ENCODE assay signal across 8 cellular contexts in the genomic region with DNA sequence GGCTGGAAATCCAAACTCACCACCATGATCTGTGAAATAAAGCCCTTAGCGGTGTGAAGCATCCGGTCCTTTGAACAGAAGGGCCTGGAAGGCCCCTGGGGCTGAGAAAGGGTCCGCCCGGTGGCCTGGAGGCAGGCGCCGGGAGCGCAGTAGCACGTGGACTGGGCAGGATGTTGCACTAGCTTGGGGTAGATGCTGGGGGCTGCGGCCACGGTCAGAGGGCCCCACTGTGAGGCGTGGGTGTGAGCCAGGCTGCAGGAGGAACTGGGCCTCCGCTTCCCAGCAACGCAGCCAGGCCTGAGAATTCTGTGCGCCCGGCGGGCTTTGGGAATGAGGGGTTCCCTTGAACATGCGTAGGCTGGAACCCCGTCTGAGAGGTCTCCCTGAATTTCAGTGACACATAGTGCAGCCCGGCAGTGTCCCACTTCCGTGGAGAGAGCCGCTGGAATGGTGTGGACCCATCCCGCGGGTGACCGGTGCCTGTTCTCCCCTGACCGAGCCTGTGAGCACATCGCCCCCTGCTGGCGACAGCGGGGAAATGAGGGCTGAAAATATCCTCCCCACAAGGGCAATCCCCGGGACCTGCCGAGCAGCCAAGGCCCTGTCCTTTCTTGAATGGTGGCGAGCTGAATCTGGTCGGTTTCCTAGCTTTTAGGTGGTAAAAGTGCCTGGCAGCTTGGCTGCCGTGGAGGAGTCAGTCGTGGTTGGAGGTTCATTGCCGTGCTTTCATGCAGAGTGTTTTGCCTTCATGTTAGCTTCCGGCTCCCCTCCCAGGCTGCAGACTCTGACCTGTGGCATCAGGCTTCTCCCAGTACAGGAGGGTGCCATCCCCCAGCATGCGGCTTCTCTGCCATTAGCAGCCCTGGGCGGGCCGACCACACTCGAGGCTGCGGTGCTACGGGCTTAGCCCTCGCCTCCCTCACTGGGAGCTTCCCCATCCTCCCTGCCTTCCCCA. TPM values are rescaled to one million over a fixed set of nuclear protein-coding genes. Genes with fewer than 3 reads are reported as not detected.
A peak's percentile ranks its signal among the peaks of the same experiment; 100 is the strongest.
DNase-seq lines count a peak whose midpoint lies in the region; ATAC-seq, FAIRE-seq and TF ChIP-seq lines count a peak whose summit lies in the region.

No MANE protein-coding gene starts in this region.

- H3K27ac Mint-ChIP-seq in astrocyte (ENCODE audit: unreplicated experiment): peak overlapping the region; percentile 53

- H3K36me3 Mint-ChIP-seq in astrocyte (ENCODE audit: low read depth, unreplicated experiment): peaks cover 21% of the 10 kb centered on the region

- H3K27me3 ChIP-seq in astrocyte (ENCODE audit: insufficient read depth, low read length): no peaks in the 10 kb centered on the region
- H3K27me3 ChIP-seq in hepatocyte: no peaks in the 10 kb centered on the region
- H3K27me3 ChIP-seq in sigmoid colon: no peaks in the 10 kb centered on the region

- peaks cover 1% of the 10 kb centered on the region for H3K4me1 Mint-ChIP-seq in astrocyte (ENCODE audit: low read depth, unreplicated experiment)

- H3K9ac ChIP-seq in astrocyte (ENCODE audit: low read length): no peak overlapping the region

- H4K20me1 ChIP-seq in astrocyte (ENCODE audit: insufficient read depth, low read length) (no peaks in the 10 kb centered on the region), hepatocyte (ENCODE audit: insufficient read depth, poor library complexity, severe bottlenecking) (no peaks in the 10 kb centered on the region)

- TF ChIP-seq POLR2A in sigmoid colon (IDR thresholded peaks at IDR 0.05): no peak

- TF ChIP-seq EP300 in sigmoid colon (IDR thresholded peaks at IDR 0.05): no peak

- H2AFZ ChIP-seq in astrocyte (ENCODE audit: low read depth, low read length) (no peak overlapping the region), hepatocyte (no peak overlapping the region)

- 74% methylated on average over 43 of the region's 43 CpGs for WGBS in hepatocyte (ENCODE audit: low lambda C conversion rate, missing lambda C conversion rate)
- WGBS in sigmoid colon, 2 donors: 53 to 66% methylated on average over 43 of the region's 43 CpGs

- peaks cover 7% of the 10 kb centered on the region for H3K36me3 ChIP-seq in astrocyte (ENCODE audit: insufficient read depth, low read length)
- no peaks in the 10 kb centered on the region for H3K36me3 ChIP-seq in hepatocyte (replicated peaks; ENCODE audit: insufficient read depth, low read depth)
- peaks cover 0 to 14% (median 0%) of the 10 kb centered on the region in 4 donors for H3K36me3 ChIP-seq in sigmoid colon

- intact Hi-C loops in sigmoid colon (cut with DNase I): no loop called here

- H3K4me2 ChIP-seq in astrocyte (ENCODE audit: low read length): no peak overlapping the region
- no peak overlapping the region for H3K4me2 ChIP-seq in hepatocyte

- H3K9me3 ChIP-seq in astrocyte (ENCODE audit: insufficient read depth, low read depth, low read length) (no peaks in the 10 kb centered on the region), hepatocyte (ENCODE audit: low read depth) (no peaks in the 10 kb centered on the region), sigmoid colon (no peaks in the 10 kb centered on the region)

- H3K9me3 Mint-ChIP-seq in astrocyte (ENCODE audit: unreplicated experiment): no peaks in the 10 kb centered on the region

- H3K9me2 ChIP-seq in hepatocyte (replicated peaks; ENCODE audit: insufficient read depth): no peaks in the 10 kb centered on the region

- FAIRE-seq in astrocyte (lab: Jason Lieb, UNC): no peak

- no peak overlapping the region for H3K4me3 Mint-ChIP-seq in astrocyte (ENCODE audit: unreplicated experiment)

- DNase-seq in AG20443 (ENCODE audit: low spot score) (peak; percentile 93), T-helper 2 cell (peak; percentile 20 to 64 (median 43)), astrocyte (ENCODE audit: low read depth) (peak; percentile 11), hepatocyte (ENCODE audit: low spot score) (peak; percentile 67), sigmoid colon (peak; percentile 78)

- no peaks in the 10 kb centered on the region for H3K27me3 Mint-ChIP-seq in astrocyte (ENCODE audit: low read depth, unreplicated experiment)

- ATAC-seq in GM18867 (IDR thresholded peaks at IDR 0.05; ENCODE audit: unreplicated experiment): peak; percentile 76
- peak; percentile 58 for ATAC-seq in HG03469 (IDR thresholded peaks at IDR 0.05; ENCODE audit: unreplicated experiment)
- no peak for ATAC-seq in HG03108 (IDR thresholded peaks at IDR 0.05; ENCODE audit: unreplicated experiment)

- H3K27ac ChIP-seq in astrocyte (ENCODE audit: low read depth, low read length): no peak overlapping the region
- no peak overlapping the region for H3K27ac ChIP-seq in hepatocyte
- H3K27ac ChIP-seq in sigmoid colon: no peak overlapping the region

- H3K4me1 ChIP-seq in astrocyte (ENCODE audit: insufficient read depth, low read length) (no peaks in the 10 kb centered on the region), hepatocyte (ENCODE audit: insufficient read depth) (no peaks in the 10 kb centered on the region), sigmoid colon (peaks cover 0 to 5% (median 0%) of the 10 kb centered on the region in 4 donors)

- H3K4me3 ChIP-seq in astrocyte (ENCODE audit: insufficient read depth, low read depth, low read length) (no peak overlapping the region), hepatocyte (no peak overlapping the region), sigmoid colon (no peak overlapping the region)

- H3K79me2 ChIP-seq in astrocyte (ENCODE audit: insufficient read depth, low read length) (no peaks in the 10 kb centered on the region), hepatocyte (no peaks in the 10 kb centered on the region)

- TF ChIP-seq CTCF in astrocyte (IDR thresholded peaks at IDR 0.05; ENCODE audit: insufficient read depth, low read depth, low read length) (peak; percentile 80), hepatocyte (IDR thresholded peaks at IDR 0.05; ENCODE audit: poor library complexity) (peak; percentile 79), sigmoid colon (IDR thresholded peaks at IDR 0.05) (peak; percentile 25 to 90 (median 58))

RNA-seq across cellular contexts. Expression of a gene that starts 43.8 kb away (rescaled TPM):
- total RNA-seq in astrocyte (65.9 and 76.1 TPM in 2 replicates), hepatocyte (59.4 and 72.8 TPM in 2 replicates), sigmoid colon (10 to 100 TPM; 59.0 to 68.7 (median 60.7) TPM)
- polyA plus RNA-seq in hepatocyte (49.3 and 62.3 TPM in 2 replicates), sigmoid colon (10 to 100 TPM; 33.6 to 55.7 (median 37.7) TPM)

RNA-seq across cellular contexts. Expression of a gene that starts 45.5 kb away (rescaled TPM):
- total RNA-seq in astrocyte (70.2 and 75.7 TPM in 2 replicates), hepatocyte (37.4 and 41.0 TPM in 2 replicates), sigmoid colon (10 to 100 TPM in 2 of 4 donors, 1 to 10 TPM in 2; 3.3 to 17.1 (median 10.7) TPM)
- polyA plus RNA-seq in hepatocyte (38.9 and 51.3 TPM in 2 replicates), sigmoid colon (10 to 100 TPM; 12.6 to 28.7 (median 27.4) TPM)

Comparison
In these comparisons a context has a peak if more than half of its experiments do, and no peak if none do; other contexts are left out.
1. DNase-seq: peak in every context shown above with its lines; median percentile 93 in AG20443; 78 in sigmoid colon; 67 in hepatocyte; 43 in T-helper 2 cell; 11 in astrocyte.